ENCODE assay signal across 7 cellular contexts in the genomic region with DNA sequence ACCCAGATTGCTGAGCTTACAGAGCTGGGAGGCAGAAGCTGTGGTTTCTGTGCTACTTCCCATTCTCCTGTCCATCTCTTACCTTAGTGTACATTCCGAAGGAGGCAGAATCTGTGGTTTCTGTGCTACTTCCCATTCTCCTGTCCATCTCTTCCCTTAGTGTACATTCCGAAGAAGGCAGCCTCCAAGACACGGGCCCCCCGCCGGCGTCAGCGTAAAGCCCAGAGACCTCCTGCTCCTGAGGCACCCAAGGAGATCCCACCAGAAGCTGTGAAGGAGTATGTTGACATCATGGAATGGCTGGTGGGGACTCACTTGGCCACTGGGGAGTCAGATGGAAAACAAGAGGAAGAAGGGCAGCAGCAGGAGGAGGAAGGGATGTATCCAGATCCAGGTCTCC. TPM values are rescaled to one million over a fixed set of nuclear protein-coding genes. Genes with fewer than 3 reads are reported as not detected.
"Had no signal": no experiment of that assay in that cellular context is flagged by ENCODE, and none has a peak within 500 bp of the region (broad histone marks: within the 10 kb centered on the region; RNA-seq: fewer than 3 reads in every experiment).

No MANE protein-coding gene starts in this region.

- H3K4me1 Mint-ChIP-seq: IgD-negative memory B cell had no signal

- H3K4me3 Mint-ChIP-seq: GM23338, H9, IgD-negative memory B cell had no signal

- H3K4me3 ChIP-seq: GM23338 had no signal

- H3K9me3 Mint-ChIP-seq: GM23338, H9, IgD-negative memory B cell had no signal

- DNase-seq: HCEC 1CT, KBM-7 had no signal

- H3K27ac Mint-ChIP-seq: GM23338 had no signal

- H3K27me3 Mint-ChIP-seq: IgD-negative memory B cell had no signal

- ATAC-seq: HepG2 had no signal

RNA-seq across cellular contexts. Expression of a gene that starts 11.2 kb away (rescaled TPM):
- total RNA-seq: HepG2, HT1080 had no signal
- polyA plus RNA-seq: HepG2, IgD-negative memory B cell had no signal
